In genomic region chr6:5499644-5500306, GRCh38 we compare ENCODE assay signal across 2 cellular contexts.
TF ChIP-seq lines count a peak whose summit lies in the region.

No MANE protein-coding gene starts in this region.

TF ChIP-seq in IMR-90, 13 proteins besides CTCF, POLR2A, EP300 and RAD21 (continued from another document):
- TF ChIP-seq SMC3 (IDR thresholded peaks at IDR 0.05; ENCODE audit: low read depth, low read length): no peak

TF ChIP-seq in K562, 482 proteins besides CTCF, POLR2A, EP300 and RAD21:
- TF ChIP-seq MAFF (IDR thresholded peaks at IDR 0.05; ENCODE audit: low read length): peak; percentile 62
- peak; percentile 56 for TF ChIP-seq MAFG (tag; conservative IDR thresholded peaks at IDR 0.05)
- peak; percentile 61; the same call in 1 of the 2 replicates for TF ChIP-seq C11orf30 (IDR thresholded peaks at IDR 0.05; ENCODE audit: low read depth)
- TF ChIP-seq ZNF263 (CRISPR knock-in tag; IDR thresholded peaks at IDR 0.05; ENCODE audit: borderline replicate concordance): no peak
- TF ChIP-seq SPI1 (IDR thresholded peaks at IDR 0.05; ENCODE audit: borderline replicate concordance, low read depth, low read length): no peak
- TF ChIP-seq HES1 (IDR thresholded peaks at IDR 0.05; ENCODE audit: low read depth): no peak
- TF ChIP-seq ZNF316 (IDR thresholded peaks at IDR 0.05): peak; percentile 82
- TF ChIP-seq MAFK (IDR thresholded peaks at IDR 0.05; ENCODE audit: low read length): peak; percentile 45; the same call in 1 of the 2 replicates
